11 cellular contexts compared by ENCODE assay signal in genomic region chr22:28116261-28116673, GRCh38.
DNase-seq lines count a peak whose midpoint lies in the region; ATAC-seq and TF ChIP-seq lines count a peak whose summit lies in the region.
"Had no signal": no experiment of that assay in that cellular context is flagged by ENCODE, and none has a peak within 500 bp of the region (broad histone marks: within the 10 kb centered on the region; RNA-seq: fewer than 3 reads in every experiment).

No MANE protein-coding gene starts in this region.

- no peaks in the 10 kb centered on the region for H3K79me2 ChIP-seq in GM23338 (replicated peaks; ENCODE audit: insufficient read depth)

- H3K4me3 Mint-ChIP-seq in GM23338: no peak overlapping the region

- peak; percentile 27 for DNase-seq in GM23338 (ENCODE audit: low spot score)
- DNase-seq in ascending aorta (ENCODE audit: low spot score in 2 of 2): peak; percentile 12 to 83
- peak; percentile 25 for DNase-seq in left ventricle myocardium inferior
- DNase-seq in gastrocnemius medialis: peak; percentile 16 to 54
- no peak for DNase-seq in superior temporal gyrus (ENCODE audit: extremely low spot score)
- no peak for DNase-seq in substantia nigra (lab: John Stamatoyannopoulos, UW)
- no peak for DNase-seq in HUDEP-2 (lab: John Stamatoyannopoulos, UW; ENCODE audit: unreplicated experiment in 76 of 76)
- DNase-seq: foreskin melanocyte, Kasumi-1, SHP77 had no signal

- H3K9me2 ChIP-seq in GM23338 (ENCODE audit: insufficient read depth): no peaks in the 10 kb centered on the region

- peaks cover 3% of the 10 kb centered on the region for H3K27me3 Mint-ChIP-seq in GM23338 (ENCODE audit: insufficient read depth, low read depth, poor library complexity)

- intact Hi-C loops in ascending aorta (cut with DNase I) (no loop called here), left ventricle myocardium inferior (cut with micrococcal nuclease) (no loop called here), gastrocnemius medialis (cut with DNase I; ENCODE audit: low total_unique reads) (no loop called here)

- H4K20me1 ChIP-seq in GM23338 (replicated peaks; ENCODE audit: insufficient read depth): no peaks in the 10 kb centered on the region

- no peak overlapping the region for H3K27ac Mint-ChIP-seq in GM23338

- no peaks in the 10 kb centered on the region for H3K27me3 ChIP-seq in GM23338 (ENCODE audit: insufficient read depth)
- no peaks in the 10 kb centered on the region for H3K27me3 ChIP-seq in ascending aorta
- no peaks in the 10 kb centered on the region for H3K27me3 ChIP-seq in left ventricle myocardium inferior (ENCODE audit: low read depth)
- no peaks in the 10 kb centered on the region for H3K27me3 ChIP-seq in gastrocnemius medialis

- no peaks in the 10 kb centered on the region for H3K36me3 Mint-ChIP-seq in GM23338 (ENCODE audit: low read depth)

- H3K4me3 ChIP-seq in GM23338 (no peak overlapping the region), ascending aorta (no peak overlapping the region), left ventricle myocardium inferior (no peak overlapping the region), gastrocnemius medialis (no peak overlapping the region)

- no peak overlapping the region for H2AFZ ChIP-seq in GM23338

- no peaks in the 10 kb centered on the region for H3K36me3 ChIP-seq in GM23338 (ENCODE audit: insufficient read depth)
- no peaks in the 10 kb centered on the region for H3K36me3 ChIP-seq in ascending aorta
- H3K36me3 ChIP-seq in left ventricle myocardium inferior: no peaks in the 10 kb centered on the region
- no peaks in the 10 kb centered on the region for H3K36me3 ChIP-seq in gastrocnemius medialis

- in situ Hi-C loops in gastrocnemius medialis (cut with MboI; ENCODE audit: low sequenced_read_pairs in 4 of 4): loop anchor here in 1 of 4 donors (10.0 kb wide), 1 partner anchor 91 kb away; no protein-coding TSS in a partner anchor

- TF ChIP-seq CTCF in GM23338 (conservative IDR thresholded peaks at IDR 0.05; ENCODE audit: low read depth in 2 of 2): no peak
- no peak for TF ChIP-seq CTCF in ascending aorta (IDR thresholded peaks at IDR 0.05)
- no peak for TF ChIP-seq CTCF in left ventricle myocardium inferior (IDR thresholded peaks at IDR 0.05; ENCODE audit: borderline replicate concordance)
- TF ChIP-seq CTCF in gastrocnemius medialis (IDR thresholded peaks at IDR 0.05 in 4 of 5, conservative IDR thresholded peaks at IDR 0.05 in 1 of 5): no peak

- TF ChIP-seq POLR2A in gastrocnemius medialis (IDR thresholded peaks at IDR 0.05): no peak

- H3F3A ChIP-seq in GM23338 (replicated peaks; ENCODE audit: low read depth): no peaks in the 10 kb centered on the region

- no peak overlapping the region for H3K4me2 ChIP-seq in GM23338

- peaks cover 13% of the 10 kb centered on the region for H3K4me1 ChIP-seq in GM23338 (ENCODE audit: insufficient read depth)
- H3K4me1 ChIP-seq in ascending aorta: peaks cover 0 to 40% of the 10 kb centered on the region in 2 donors
- H3K4me1 ChIP-seq in left ventricle myocardium inferior: peaks cover 60% of the 10 kb centered on the region
- peaks cover 29 to 35% of the 10 kb centered on the region in 2 donors for H3K4me1 ChIP-seq in gastrocnemius medialis

- ATAC-seq in GM23338: no peak; the same call in 2 of the 3 replicates
- ATAC-seq in gastrocnemius medialis: peak in 1 of 2 donors; percentile 25
- no peak for ATAC-seq in HG03175 (IDR thresholded peaks at IDR 0.05; ENCODE audit: unreplicated experiment)

- H3K27ac ChIP-seq in GM23338 (ENCODE audit: low read depth): no peak overlapping the region
- peak overlapping the region; percentile 78 to 81 for H3K27ac ChIP-seq in ascending aorta
- peak overlapping the region; percentile 42 for H3K27ac ChIP-seq in left ventricle myocardium inferior (replicated peaks)
- H3K27ac ChIP-seq in gastrocnemius medialis: no peak overlapping the region
- no peak overlapping the region for H3K27ac ChIP-seq in substantia nigra (ENCODE audit: low read depth, low read length, poor library complexity, severe bottlenecking)

- no peaks in the 10 kb centered on the region; the same call in 2 of the 3 replicates for H3K9me3 Mint-ChIP-seq in GM23338

- H3K9me3 ChIP-seq in ascending aorta: no peaks in the 10 kb centered on the region
- no peaks in the 10 kb centered on the region for H3K9me3 ChIP-seq in left ventricle myocardium inferior (replicated peaks)
- H3K9me3 ChIP-seq in gastrocnemius medialis: no peaks in the 10 kb centered on the region

- peaks cover 31% of the 10 kb centered on the region for H3K4me1 Mint-ChIP-seq in GM23338

TF ChIP-seq in GM23338, 12 proteins besides CTCF, POLR2A, EP300 and RAD21 (continues in another document):
- TF ChIP-seq ZNF114 (CRISPR knock-in tag; IDR thresholded peaks at IDR 0.05): no peak
- no peak for TF ChIP-seq EZH2phosphoT487 (IDR thresholded peaks at IDR 0.05; ENCODE audit: unreplicated experiment)
- no peak for TF ChIP-seq CREB1 (CRISPR knock-in tag; IDR thresholded peaks at IDR 0.05; ENCODE audit: low read depth)
- no peak for TF ChIP-seq ZNF331 (CRISPR knock-in tag; IDR thresholded peaks at IDR 0.05; ENCODE audit: low read depth)
- no peak for TF ChIP-seq POLR2AphosphoS5 (IDR thresholded peaks at IDR 0.05; ENCODE audit: low read depth)
- no peak for TF ChIP-seq ETS1 (IDR thresholded peaks at IDR 0.05)
- TF ChIP-seq JUNB (IDR thresholded peaks at IDR 0.05; ENCODE audit: unreplicated experiment): no peak
- no peak for TF ChIP-seq NANOG (IDR thresholded peaks at IDR 0.05; ENCODE audit: borderline replicate concordance)
- TF ChIP-seq STAT1 (IDR thresholded peaks at IDR 0.05; ENCODE audit: unreplicated experiment): no peak
- TF ChIP-seq EZH2 (IDR thresholded peaks at IDR 0.05; ENCODE audit: low read depth, unreplicated experiment): no peak
- TF ChIP-seq ZNF462 (CRISPR knock-in tag; IDR thresholded peaks at IDR 0.05): no peak

Comparison
In these comparisons a context has a peak if more than half of its experiments do, and no peak if none do; other contexts are left out.
1. DNase-seq: peak in GM23338 (single experiment), ascending aorta (2 of 2), left ventricle myocardium inferior (single experiment) and gastrocnemius medialis (2 of 2); none in superior temporal gyrus (single experiment), substantia nigra (0 of 49) and HUDEP-2 (0 of 76).
2. H3K27ac ChIP-seq: peak in ascending aorta (2 of 2) and left ventricle myocardium inferior (single experiment); none in GM23338 (single experiment), gastrocnemius medialis (0 of 4) and substantia nigra (single experiment).